In the genomic region with DNA sequence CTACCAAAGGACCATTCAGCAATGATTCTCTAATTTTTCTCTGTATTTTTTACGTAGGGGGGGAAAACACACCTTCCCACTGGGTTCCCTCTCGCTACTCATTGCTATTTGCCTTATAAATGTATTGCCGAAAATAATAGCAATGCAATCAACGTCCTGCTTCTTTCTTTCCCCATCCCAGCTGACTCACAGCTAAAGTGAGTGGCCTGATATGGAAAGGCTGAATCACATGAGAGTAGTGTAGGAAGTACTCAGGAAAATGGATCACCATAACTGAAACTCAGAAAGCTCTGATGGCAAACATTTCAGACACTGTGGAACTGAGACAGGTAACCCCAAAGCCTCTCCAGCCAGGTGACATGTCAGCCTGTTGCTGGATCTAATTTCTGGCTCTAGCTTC, we compare ENCODE assay signal across 17 cellular contexts.
A peak's percentile ranks its signal among the peaks of the same experiment; 100 is the strongest.
DNase-seq lines count a peak whose midpoint lies in the region; ATAC-seq and TF ChIP-seq lines count a peak whose summit lies in the region.
"Had no signal": no experiment of that assay in that cellular context is flagged by ENCODE, and none has a peak within 500 bp of the region (broad histone marks: within the 10 kb centered on the region; RNA-seq: fewer than 3 reads in every experiment).

No MANE protein-coding gene starts in this region.

- ATAC-seq in GM18519 (IDR thresholded peaks at IDR 0.05; ENCODE audit: low FRiP score, unreplicated experiment), result no peak
- ATAC-seq: activated CD8-positive, alpha-beta T cell treated with anti-CD3 and anti-CD28 coated beads for 36 hours; Right ventricle myocardium inferior; stimulated activated effector memory CD8-positive, alpha-beta T cell treated with anti-CD3 and anti-CD28 coated beads, Interleukin-12 subunit alpha, Interleukin-12 subunit beta, amount 100 ng/mL, for 72 hours had no signal

- in situ Hi-C loops in astrocyte of the spinal cord (cut with HindIII; ENCODE audit: low sequenced_read_pairs), result no loop called here

- TF ChIP-seq CTCF in astrocyte of the spinal cord (IDR thresholded peaks at IDR 0.05; ENCODE audit: low read depth, low read length), result no peak

- no peak overlapping the region for H3K4me3 ChIP-seq in astrocyte of the spinal cord (ENCODE audit: low read depth, low read length)
- H3K4me3 ChIP-seq: HAP-1 had no signal

- DNase-seq in AG08395 (ENCODE audit: low spot score) (peak; percentile 63), HK-2 (ENCODE audit: unreplicated experiment) (peak; percentile 15), astrocyte of the spinal cord (ENCODE audit: low read depth, low spot score) (peak; percentile 53), hepatic stellate cell (ENCODE audit: low spot score) (peak; percentile 32), NCI-H187 treated with DMSO at 0.1 percent for 48 hours (lab: John Stamatoyannopoulos, UW) (no peak)
- no peak for DNase-seq in activated T-cell treated with anti-CD3 and anti-CD28 coated beads, Interleukin-2, amount 50 U/mL, for 48 hours
- no peak for DNase-seq in activated CD4-positive, alpha-beta T cell treated with anti-CD3 and anti-CD28 coated beads for 48 hours
- DNase-seq: activated CD8-positive, alpha-beta T cell treated with anti-CD3 and anti-CD28 coated beads for 36 hours; activated effector memory CD4-positive, alpha-beta T cell treated with Interleukin-2 at 50 U/mL for 16 hours; NCI-H526 treated with DMSO at 0.1 percent for 48 hours; retina; stimulated activated CD4-positive, alpha-beta T cell treated with anti-CD3 and anti-CD28 coated beads, Interleukin-4, amount 100 ng/mL, for 1 hour; T1000 had no signal

Comparison
In these comparisons a context has a peak if more than half of its experiments do, and no peak if none do; other contexts are left out.
1. DNase-seq: peak in AG08395 (single experiment), HK-2 (single experiment), astrocyte of the spinal cord (single experiment) and hepatic stellate cell (single experiment); none in activated T-cell treated with anti-CD3 and anti-CD28 coated beads, Interleukin-2, amount 50 U/mL, for 48 hours (0 of 2), NCI-H187 treated with DMSO at 0.1 percent for 48 hours (single experiment) and activated CD4-positive, alpha-beta T cell treated with anti-CD3 and anti-CD28 coated beads for 48 hours (single experiment).